8 cellular contexts compared by ENCODE assay signal in genomic region chr5:7261049-7261448, GRCh38.
DNase-seq lines count a peak whose midpoint lies in the region; ATAC-seq, FAIRE-seq and TF ChIP-seq lines count a peak whose summit lies in the region.

No MANE protein-coding gene starts in this region.

- H3K27me3 ChIP-seq in BE2C (no peaks in the 10 kb centered on the region), parathyroid adenoma (ENCODE audit: control insufficient read depth, insufficient read depth, low read length) (no peaks in the 10 kb centered on the region)

- no peak overlapping the region for H3K27ac Mint-ChIP-seq in endothelial cell (ENCODE audit: unreplicated experiment)

- H3K9me3 Mint-ChIP-seq in endothelial cell (ENCODE audit: unreplicated experiment): no peaks in the 10 kb centered on the region

- TF ChIP-seq POLR2A in H54 (IDR thresholded peaks at IDR 0.05; ENCODE audit: low read depth, low read length): no peak

- H3K79me2 ChIP-seq in parathyroid adenoma: no peaks in the 10 kb centered on the region

- H3K4me2 ChIP-seq in parathyroid adenoma (ENCODE audit: low read length): no peak overlapping the region

- no peaks in the 10 kb centered on the region for H3K36me3 Mint-ChIP-seq in endothelial cell (ENCODE audit: low read depth, unreplicated experiment)

- H3K27me3 Mint-ChIP-seq in endothelial cell (ENCODE audit: unreplicated experiment): peaks cover 2% of the 10 kb centered on the region

- H3K9me3 ChIP-seq in BE2C: no peaks in the 10 kb centered on the region
- H3K9me3 ChIP-seq in parathyroid adenoma (ENCODE audit: control insufficient read depth, low read length): no peaks in the 10 kb centered on the region

- H2AFZ ChIP-seq in parathyroid adenoma: no peak overlapping the region

- H3K4me1 ChIP-seq in BE2C (no peaks in the 10 kb centered on the region), parathyroid adenoma (no peaks in the 10 kb centered on the region)

- H3K4me1 Mint-ChIP-seq in endothelial cell (ENCODE audit: unreplicated experiment): no peaks in the 10 kb centered on the region

- no peak overlapping the region for H3K9ac ChIP-seq in parathyroid adenoma

- no peak overlapping the region for H3K4me3 ChIP-seq in BE2C (ENCODE audit: low read depth, low read length)
- no peak overlapping the region for H3K4me3 ChIP-seq in parathyroid adenoma (ENCODE audit: low read depth, low read length)

- H3K36me3 ChIP-seq in BE2C (no peaks in the 10 kb centered on the region), parathyroid adenoma (ENCODE audit: control insufficient read depth, insufficient read depth, low read length) (no peaks in the 10 kb centered on the region)

- DNase-seq in BE2C (no peak), H54 (ENCODE audit: insufficient read length, low spot score) (peak; percentile 18), NCI-H82 (lab: John Stamatoyannopoulos, UW) (peak; percentile 84), endothelial cell (ENCODE audit: low spot score) (peak; percentile 48)
- no peak for DNase-seq in activated CD8-positive, alpha-beta memory T cell treated with anti-CD3 and anti-CD28 coated beads, Interleukin-2, amount 50 U/mL, for 48 hours
- DNase-seq in stimulated activated naive CD8-positive, alpha-beta T cell treated with anti-CD3 and anti-CD28 coated beads, Interleukin-15, Interleukin-2, amounts not matched to agents 100 U/mL and 50 U/mL, for 24 hours: no peak

- ATAC-seq in stimulated activated naive CD8-positive, alpha-beta T cell treated with anti-CD3 and anti-CD28 coated beads, Interleukin-15, Interleukin-2, amounts not matched to agents 100 U/mL and 50 U/mL, for 24 hours: no peak
- no peak for ATAC-seq in HG03520 (IDR thresholded peaks at IDR 0.05; ENCODE audit: unreplicated experiment)

- peak; percentile 85 for FAIRE-seq in H54 (lab: Jason Lieb, UNC)

- TF ChIP-seq CTCF in BE2C (IDR thresholded peaks at IDR 0.05; ENCODE audit: low read depth, low read length) (peak; percentile 41), endothelial cell (IDR thresholded peaks at IDR 0.05; ENCODE audit: unreplicated experiment) (peak; percentile 40), parathyroid adenoma (IDR thresholded peaks at IDR 0.05) (peak; percentile 61)

- H3K4me3 Mint-ChIP-seq in endothelial cell (ENCODE audit: unreplicated experiment): no peak overlapping the region

- no peak overlapping the region for H3K27ac ChIP-seq in parathyroid adenoma

Comparison
In these comparisons a context has a peak if more than half of its experiments do, and no peak if none do; other contexts are left out.
1. DNase-seq: peak in H54 (single experiment), NCI-H82 (single experiment) and endothelial cell (single experiment); none in BE2C (single experiment), activated CD8-positive, alpha-beta memory T cell treated with anti-CD3 and anti-CD28 coated beads, Interleukin-2, amount 50 U/mL, for 48 hours (single experiment) and stimulated activated naive CD8-positive, alpha-beta T cell treated with anti-CD3 and anti-CD28 coated beads, Interleukin-15, Interleukin-2, amounts not matched to agents 100 U/mL and 50 U/mL, for 24 hours (single experiment).
2. Peak in every context shown above with its lines, with median percentiles within 50 percentile points of each other: CTCF ChIP-seq.